ENCODE assay signal across 10 cellular contexts in genomic region chr3:11379824-11380281, GRCh38.
DNase-seq lines count a peak whose midpoint lies in the region; ATAC-seq and TF ChIP-seq lines count a peak whose summit lies in the region.
"Had no signal": no experiment of that assay in that cellular context is flagged by ENCODE, and none has a peak within 500 bp of the region (broad histone marks: within the 10 kb centered on the region; RNA-seq: fewer than 3 reads in every experiment).

No MANE protein-coding gene starts in this region.

- no peak overlapping the region for H3K4me3 Mint-ChIP-seq in T-helper 1 cell treated with Interleukin-12 subunit alpha and Interleukin-12 subunit beta and Interleukin-4 antibody, amounts not matched to agents 30 μg/mL and 1 μg/mL, for 36 hours
- peak overlapping the region; percentile 1 to 37 (median 2) for H3K4me3 Mint-ChIP-seq in nephron
- no peak overlapping the region for H3K4me3 Mint-ChIP-seq in CD8-positive, alpha-beta memory T cell

- 60% methylated on average over 10 of the region's 10 CpGs for WGBS in esophagus muscularis mucosa

- H3K4me3 ChIP-seq in esophagus muscularis mucosa: no peak overlapping the region
- H3K4me3 ChIP-seq in upper lobe of right lung: peak overlapping the region; percentile 12
- H3K4me3 ChIP-seq in CD8-positive, alpha-beta memory T cell (ENCODE audit: low read length): no peak overlapping the region
- H3K4me3 ChIP-seq: Peyer's patch had no signal

- peak overlapping the region; percentile 19 for H3K27ac Mint-ChIP-seq in T-helper 1 cell treated with Interleukin-12 subunit alpha and Interleukin-12 subunit beta and Interleukin-4 antibody, amounts not matched to agents 30 μg/mL and 1 μg/mL, for 36 hours
- peak overlapping the region; percentile 83 to 88 (median 87) for H3K27ac Mint-ChIP-seq in nephron
- peak overlapping the region in 1 of 8 donors; percentile 2 for H3K27ac Mint-ChIP-seq in CD8-positive, alpha-beta memory T cell

- peak overlapping the region; percentile 0 to 33 (median 15) for H3K27ac ChIP-seq in esophagus muscularis mucosa (replicated peaks in 1 of 4)
- H3K27ac ChIP-seq in upper lobe of right lung: peak overlapping the region; percentile 39
- H3K27ac ChIP-seq in CD8-positive, alpha-beta memory T cell (ENCODE audit: low read depth, low read length): no peak overlapping the region

- H3K9me3 ChIP-seq in esophagus muscularis mucosa (no peaks in the 10 kb centered on the region), upper lobe of right lung (no peaks in the 10 kb centered on the region)
- no peaks in the 10 kb centered on the region for H3K9me3 ChIP-seq in CD8-positive, alpha-beta memory T cell (ENCODE audit: low read length)
- H3K9me3 ChIP-seq: Peyer's patch had no signal

- TF ChIP-seq CTCF in esophagus muscularis mucosa (IDR thresholded peaks at IDR 0.05) (no peak), nephron (IDR thresholded peaks at IDR 0.05; ENCODE audit: unreplicated experiment in 3 of 3) (no peak), upper lobe of right lung (IDR thresholded peaks at IDR 0.05) (no peak)

- no peaks in the 10 kb centered on the region for H3K9me3 Mint-ChIP-seq in T-helper 1 cell treated with Interleukin-12 subunit alpha and Interleukin-12 subunit beta and Interleukin-4 antibody, amounts not matched to agents 30 μg/mL and 1 μg/mL, for 36 hours
- no peaks in the 10 kb centered on the region for H3K9me3 Mint-ChIP-seq in nephron
- H3K9me3 Mint-ChIP-seq in CD8-positive, alpha-beta memory T cell: no peaks in the 10 kb centered on the region

- H3K36me3 Mint-ChIP-seq in T-helper 1 cell treated with Interleukin-12 subunit alpha and Interleukin-12 subunit beta and Interleukin-4 antibody, amounts not matched to agents 30 μg/mL and 1 μg/mL, for 36 hours (ENCODE audit: low read depth): peaks cover 5% of the 10 kb centered on the region
- peaks cover 4% of the 10 kb centered on the region for H3K36me3 Mint-ChIP-seq in nephron (ENCODE audit: low read depth)
- peaks cover 0 to 44% (median 12%) of the 10 kb centered on the region in 3 donors for H3K36me3 Mint-ChIP-seq in CD8-positive, alpha-beta memory T cell

- H3K27me3 ChIP-seq in esophagus muscularis mucosa (no peaks in the 10 kb centered on the region), upper lobe of right lung (no peaks in the 10 kb centered on the region)
- no peaks in the 10 kb centered on the region for H3K27me3 ChIP-seq in CD8-positive, alpha-beta memory T cell (ENCODE audit: insufficient read depth, low read length, poor library complexity, severe bottlenecking)
- H3K27me3 ChIP-seq: Peyer's patch had no signal

- no peaks in the 10 kb centered on the region for H3K27me3 Mint-ChIP-seq in T-helper 1 cell treated with Interleukin-12 subunit alpha and Interleukin-12 subunit beta and Interleukin-4 antibody, amounts not matched to agents 30 μg/mL and 1 μg/mL, for 36 hours (ENCODE audit: low read depth)
- no peaks in the 10 kb centered on the region for H3K27me3 Mint-ChIP-seq in nephron (ENCODE audit: low read depth)
- peaks cover 0 to 2% of the 10 kb centered on the region in 2 donors for H3K27me3 Mint-ChIP-seq in CD8-positive, alpha-beta memory T cell

- no peak for ATAC-seq in upper lobe of right lung

- CTCF ChIA-PET in CD8-positive, alpha-beta memory T cell (lab: Charles Lee): interaction anchor here (1.1 to 2.8 kb wide), 7 partner anchors 9 to 1100 kb away, joined by 3 to 32 read pairs (median 5); partner anchors contain the start of gene VGLL4

- intact Hi-C loops in esophagus muscularis mucosa (cut with DNase I): loop anchor here (2.0 to 10.0 kb wide), 6 partner anchors 87 to 467 kb away; partner anchors contain the start of gene TAMM41
- intact Hi-C loops in upper lobe of right lung (cut with DNase I): loop anchor here (5.0 kb wide), 2 partner anchors 272 to 422 kb away; no protein-coding TSS in a partner anchor

- no peak for TF ChIP-seq POLR2A in esophagus muscularis mucosa (IDR thresholded peaks at IDR 0.05; ENCODE audit: low read depth)

- POLR2A ChIA-PET in CD8-positive, alpha-beta memory T cell (lab: Charles Lee): no interaction called here

- TF ChIP-seq EP300 in esophagus muscularis mucosa (IDR thresholded peaks at IDR 0.05): no peak

- H3K4me1 Mint-ChIP-seq in T-helper 1 cell treated with Interleukin-12 subunit alpha and Interleukin-12 subunit beta and Interleukin-4 antibody, amounts not matched to agents 30 μg/mL and 1 μg/mL, for 36 hours (ENCODE audit: low read depth): peaks cover 1% of the 10 kb centered on the region
- H3K4me1 Mint-ChIP-seq in nephron: peaks cover 63% of the 10 kb centered on the region
- H3K4me1 Mint-ChIP-seq in CD8-positive, alpha-beta memory T cell: no peaks in the 10 kb centered on the region

- peaks cover 8 to 26% (median 15%) of the 10 kb centered on the region in 4 donors for H3K4me1 ChIP-seq in esophagus muscularis mucosa
- H3K4me1 ChIP-seq in upper lobe of right lung: peaks cover 16% of the 10 kb centered on the region
- H3K4me1 ChIP-seq in CD8-positive, alpha-beta memory T cell (ENCODE audit: insufficient read depth, low read length): no peaks in the 10 kb centered on the region
- H3K4me1 ChIP-seq: Peyer's patch had no signal

- H3K36me3 ChIP-seq in esophagus muscularis mucosa (peaks cover 0 to 7% (median 3%) of the 10 kb centered on the region in 4 donors), upper lobe of right lung (peaks cover 8% of the 10 kb centered on the region)
- H3K36me3 ChIP-seq in CD8-positive, alpha-beta memory T cell (ENCODE audit: insufficient read depth, low read length): no peaks in the 10 kb centered on the region
- H3K36me3 ChIP-seq: Peyer's patch had no signal

- no peak for DNase-seq in T-helper 1 cell
- no peak for DNase-seq in esophagus muscularis mucosa (ENCODE audit: extremely low spot score)
- no peak for DNase-seq in upper lobe of right lung
- no peak for DNase-seq in NCI-H510A (lab: John Stamatoyannopoulos, UW)
- no peak for DNase-seq in CD8-positive, alpha-beta memory T cell
- DNase-seq in cerebellar cortex (ENCODE audit: low spot score): no peak
- DNase-seq: DMS153, Peyer's patch had no signal

Comparison
In these comparisons a context has a peak if more than half of its experiments do, and no peak if none do; other contexts are left out.
1. H3K4me3 Mint-ChIP-seq: peak in nephron (3 of 3); none in T-helper 1 cell treated with Interleukin-12 subunit alpha and Interleukin-12 subunit beta and Interleukin-4 antibody, amounts not matched to agents 30 μg/mL and 1 μg/mL, for 36 hours (single experiment) and CD8-positive, alpha-beta memory T cell (0 of 7).